Comparison of ENCODE assay signal across 8 cellular contexts in the genomic region with DNA sequence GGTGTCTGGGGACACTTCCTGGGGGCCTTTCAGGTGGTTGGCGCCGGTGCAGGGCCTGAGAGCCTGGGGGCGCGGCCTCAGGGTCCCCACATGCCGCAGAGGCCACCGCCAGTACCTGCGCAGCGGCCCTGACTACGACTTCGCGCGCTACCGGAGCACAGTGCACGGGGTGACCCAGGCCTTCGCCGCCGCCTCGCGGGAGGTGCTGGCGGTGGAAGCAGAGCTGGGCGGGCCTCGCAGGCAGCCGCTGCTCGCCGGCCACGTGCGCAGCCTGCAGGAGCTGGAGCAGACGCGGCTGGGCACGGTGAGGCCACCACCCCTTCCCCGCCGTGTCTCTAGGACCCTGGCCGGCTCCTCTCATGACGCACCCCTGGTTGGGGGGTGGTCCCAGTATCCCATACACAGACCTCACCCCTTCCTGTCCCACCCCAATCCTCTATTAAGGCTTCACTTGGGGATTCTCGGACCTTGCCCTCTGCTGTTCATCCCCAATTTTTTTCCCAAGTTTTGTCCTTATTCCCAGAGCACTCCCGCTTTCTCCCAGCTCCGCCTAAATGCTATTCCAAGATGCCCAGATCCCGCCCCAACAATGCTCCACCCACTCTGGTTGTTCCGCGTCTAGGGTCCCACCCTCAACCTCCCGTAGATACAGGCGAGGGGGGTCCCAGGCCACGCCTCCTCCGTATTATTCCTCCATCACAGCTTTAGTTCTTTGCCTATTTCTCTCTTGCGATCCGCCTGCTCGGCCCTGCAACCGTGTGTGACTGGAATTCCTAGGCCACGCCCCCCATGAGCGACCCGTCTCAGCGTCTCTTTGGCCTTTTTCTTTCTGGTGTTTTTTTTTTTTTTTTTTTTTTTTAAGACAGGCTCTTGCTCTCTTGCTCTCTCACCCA. TPM values are rescaled to one million over a fixed set of nuclear protein-coding genes. Genes with fewer than 3 reads are reported as not detected.
A peak's percentile ranks its signal among the peaks of the same experiment; 100 is the strongest.
DNase-seq lines count a peak whose midpoint lies in the region; ATAC-seq, FAIRE-seq and TF ChIP-seq lines count a peak whose summit lies in the region.

No MANE protein-coding gene starts in this region.

- H3K4me2 ChIP-seq in A549 (peak overlapping the region; percentile 100), mesendoderm (ENCODE audit: low read length) (peak overlapping the region; percentile 97)

- peaks cover 1% of the 10 kb centered on the region for H3K27me3 Mint-ChIP-seq in activated CD4-positive, alpha-beta T cell treated with anti-CD3 and anti-CD28 coated beads, Interleukin-2, amount 10 ng/mL, durations not matched to agents 24 days and 14 days
- H3K27me3 Mint-ChIP-seq in effector memory CD8-positive, alpha-beta T cell: no peaks in the 10 kb centered on the region
- peaks cover 2% of the 10 kb centered on the region in 2 donors for H3K27me3 Mint-ChIP-seq in stimulated activated naive B cell treated with anti-CD40 and anti-IgM and Interleukin-4, amounts not matched to agents 10 μg/mL and 1 μg/mL and 100 μg/mL, for 72 hours

- peaks cover 3% of the 10 kb centered on the region for H3K36me3 ChIP-seq in mesendoderm (ENCODE audit: control insufficient read depth, insufficient read depth, low read length)

- FAIRE-seq in A549 (lab: Jason Lieb, UNC): no peak

- no peak for TF ChIP-seq EP300 in A549 (IDR thresholded peaks at IDR 0.05)

- H3K4me1 ChIP-seq in A549 (peaks cover 12% of the 10 kb centered on the region; the same call in 1 of the 3 replicates), mesendoderm (ENCODE audit: control insufficient read depth, low read depth, low read length) (peaks cover 9% of the 10 kb centered on the region)

- intact Hi-C loops in activated CD4-positive, alpha-beta T cell treated with anti-CD3 and anti-CD28 coated beads, Interleukin-2, amount 10 ng/mL, durations not matched to agents 24 days and 14 days (cut with micrococcal nuclease): loop anchor here (1.0 to 5.0 kb wide), 6 partner anchors 18 to 258 kb away; partner anchors contain the start of genes CRTC1, ELL, KXD1 and UBA52

- H3K4me3 ChIP-seq in A549: peak overlapping the region; percentile 96
- H3K4me3 ChIP-seq in mesendoderm (ENCODE audit: low read length): peak overlapping the region; percentile 88

- 3% methylated on average over 22 of the region's 52 CpGs for WGBS in A549 (ENCODE audit: missing lambda C conversion rate)
- no CpG with 5 or more reads among the region's 52 CpGs for WGBS in mesendoderm (ENCODE audit: extremely low coverage, insufficient coverage, low lambda C conversion rate)

- peak; percentile 51 to 82 for DNase-seq in A549 (ENCODE audit: low read depth in 1 of 2, low spot score in 1 of 2)
- DNase-seq in NCI-H2227 treated with DMSO at 0.1 percent for 48 hours (lab: John Stamatoyannopoulos, UW): peak; percentile 72
- peak; percentile 92 for DNase-seq in activated CD4-positive, alpha-beta T cell treated with anti-CD3 and anti-CD28 coated beads, Interleukin-2, amount 10 ng/mL, durations not matched to agents 24 days and 14 days
- DNase-seq in effector memory CD8-positive, alpha-beta T cell: peak; percentile 73 to 80 (median 75)
- peak; percentile 94 for DNase-seq in mesendoderm
- DNase-seq in stimulated activated naive B cell treated with anti-CD40 and anti-IgM and Interleukin-4, amounts not matched to agents 10 μg/mL and 1 μg/mL and 100 μg/mL, for 72 hours: peak; percentile 72

- peak overlapping the region; percentile 45 for H3K18ac ChIP-seq in mesendoderm (ENCODE audit: low read length)

- H4K5ac ChIP-seq in mesendoderm (ENCODE audit: low read length): no peak overlapping the region

- no peaks in the 10 kb centered on the region for H3K79me2 ChIP-seq in mesendoderm (ENCODE audit: control insufficient read depth, insufficient read depth, low read length)

- H3K9me3 Mint-ChIP-seq in activated CD4-positive, alpha-beta T cell treated with anti-CD3 and anti-CD28 coated beads, Interleukin-2, amount 10 ng/mL, durations not matched to agents 24 days and 14 days: no peaks in the 10 kb centered on the region
- H3K9me3 Mint-ChIP-seq in effector memory CD8-positive, alpha-beta T cell: no peaks in the 10 kb centered on the region
- H3K9me3 Mint-ChIP-seq in stimulated activated naive B cell treated with anti-CD40 and anti-IgM and Interleukin-4, amounts not matched to agents 10 μg/mL and 1 μg/mL and 100 μg/mL, for 72 hours: no peaks in the 10 kb centered on the region

- H2BK5ac ChIP-seq in mesendoderm (ENCODE audit: low read length): peak overlapping the region; percentile 67

- CTCF ChIA-PET in A549 (lab: Yijun Ruan, JAX): interaction anchor here (0.5 to 3.6 kb wide), 45 partner anchors 10 to 397 kb away, joined by 3 to 22 read pairs (median 4); partner anchors contain the start of genes ELL, FKBP8, TMEM59L and UBA52

- H3K4ac ChIP-seq in mesendoderm (ENCODE audit: low read depth, low read length): peak overlapping the region; percentile 22

- POLR2A ChIA-PET in A549 (lab: Yijun Ruan, JAX): interaction anchor here (0.5 to 3.1 kb wide), 14 partner anchors 9 to 330 kb away, joined by 3 to 31 read pairs (median 3); partner anchors contain the start of genes COPE, DDX49, ELL and TMEM59L

- H2BK15ac ChIP-seq in mesendoderm (replicated peaks; ENCODE audit: low read depth): no peak overlapping the region

- H3K27ac ChIP-seq in A549 (peak overlapping the region; percentile 100), mesendoderm (ENCODE audit: low read depth, low read length) (peak overlapping the region; percentile 99)

- no peak overlapping the region for H4K8ac ChIP-seq in mesendoderm (ENCODE audit: low read depth, low read length)

- no peak overlapping the region for H3K23ac ChIP-seq in mesendoderm (ENCODE audit: low read length)

- peak overlapping the region; percentile 97 for H3K27ac Mint-ChIP-seq in activated CD4-positive, alpha-beta T cell treated with anti-CD3 and anti-CD28 coated beads, Interleukin-2, amount 10 ng/mL, durations not matched to agents 24 days and 14 days
- H3K27ac Mint-ChIP-seq in effector memory CD8-positive, alpha-beta T cell: peak overlapping the region; percentile 83 to 95
- peak overlapping the region; percentile 96 for H3K27ac Mint-ChIP-seq in stimulated activated naive B cell treated with anti-CD40 and anti-IgM and Interleukin-4, amounts not matched to agents 10 μg/mL and 1 μg/mL and 100 μg/mL, for 72 hours

- ATAC-seq in A549 (peak; percentile 68 to 69), GM18498 (IDR thresholded peaks at IDR 0.05; ENCODE audit: unreplicated experiment) (peak; percentile 40), HG03025 (IDR thresholded peaks at IDR 0.05; ENCODE audit: low FRiP score, unreplicated experiment) (peak; percentile 8)
- peak; percentile 69 for ATAC-seq in effector memory CD8-positive, alpha-beta T cell (replicated peaks)
- ATAC-seq in stimulated activated naive B cell treated with anti-CD40 and anti-IgM and Interleukin-4, amounts not matched to agents 10 μg/mL and 1 μg/mL and 100 μg/mL, for 72 hours (replicated peaks): peak; percentile 55 to 61

- peak overlapping the region; percentile 100 for H3K56ac ChIP-seq in mesendoderm (ENCODE audit: low read length)

- H3K9ac ChIP-seq in mesendoderm (ENCODE audit: low read length): peak overlapping the region; percentile 98

- peak overlapping the region; percentile 86 for H3K4me3 Mint-ChIP-seq in activated CD4-positive, alpha-beta T cell treated with anti-CD3 and anti-CD28 coated beads, Interleukin-2, amount 10 ng/mL, durations not matched to agents 24 days and 14 days
- H3K4me3 Mint-ChIP-seq in effector memory CD8-positive, alpha-beta T cell: peak overlapping the region; percentile 82 to 84
- H3K4me3 Mint-ChIP-seq in stimulated activated naive B cell treated with anti-CD40 and anti-IgM and Interleukin-4, amounts not matched to agents 10 μg/mL and 1 μg/mL and 100 μg/mL, for 72 hours: peak overlapping the region; percentile 87 to 90

- TF ChIP-seq RAD21 in A549 (conservative IDR thresholded peaks at IDR 0.05 in 1 of 2, IDR thresholded peaks at IDR 0.05 in 1 of 2): no peak

- TF ChIP-seq POLR2A in A549 (IDR thresholded peaks at IDR 0.05; ENCODE audit: low read length): no peak

- peaks cover 22% of the 10 kb centered on the region for H3K36me3 Mint-ChIP-seq in activated CD4-positive, alpha-beta T cell treated with anti-CD3 and anti-CD28 coated beads, Interleukin-2, amount 10 ng/mL, durations not matched to agents 24 days and 14 days (ENCODE audit: low read depth)
- H3K36me3 Mint-ChIP-seq in effector memory CD8-positive, alpha-beta T cell (ENCODE audit: insufficient read depth): peaks cover 37% of the 10 kb centered on the region
- peaks cover 14 to 19% of the 10 kb centered on the region in 2 donors for H3K36me3 Mint-ChIP-seq in stimulated activated naive B cell treated with anti-CD40 and anti-IgM and Interleukin-4, amounts not matched to agents 10 μg/mL and 1 μg/mL and 100 μg/mL, for 72 hours

- H3K9me3 ChIP-seq in A549: no peaks in the 10 kb centered on the region

- no peak for TF ChIP-seq CTCF in A549 (IDR thresholded peaks at IDR 0.05)

- H2AK5ac ChIP-seq in mesendoderm (ENCODE audit: low read length): no peak overlapping the region

- H2BK120ac ChIP-seq in mesendoderm (ENCODE audit: low read depth, low read length): no peak overlapping the region

- H3K79me1 ChIP-seq in mesendoderm (ENCODE audit: low read length): peaks cover 2% of the 10 kb centered on the region

- no peaks in the 10 kb centered on the region for H3K27me3 ChIP-seq in mesendoderm (ENCODE audit: insufficient read depth, low read length, poor library complexity)

- H3K4me1 Mint-ChIP-seq in activated CD4-positive, alpha-beta T cell treated with anti-CD3 and anti-CD28 coated beads, Interleukin-2, amount 10 ng/mL, durations not matched to agents 24 days and 14 days: peaks cover 32% of the 10 kb centered on the region
- H3K4me1 Mint-ChIP-seq in effector memory CD8-positive, alpha-beta T cell (ENCODE audit: low read depth in 2 of 2): peaks cover 14 to 29% of the 10 kb centered on the region in 2 donors
- H3K4me1 Mint-ChIP-seq in stimulated activated naive B cell treated with anti-CD40 and anti-IgM and Interleukin-4, amounts not matched to agents 10 μg/mL and 1 μg/mL and 100 μg/mL, for 72 hours: peaks cover 39 to 61% of the 10 kb centered on the region in 2 donors

RNA-seq across cellular contexts. Expression of gene REX1BD, which starts 1.0 kb away (rescaled TPM):
- polyA plus RNA-seq in A549 (2011; rRNA removed) (13.3 and 23.1 TPM in 2 replicates), A549 (2017; fragmentation: RNase III; extraction: RNeasy Plus Mini Kit Qiagen cat#74134 plus additional on column Dnase treatment) (47.3 to 50.3 TPM (median 47.7 TPM) in 3 replicates)
- polyA plus RNA-seq in A549 (2012; cell fraction: cytosol; rRNA removed): 91.8 and 94.7 TPM in 2 replicates
- polyA plus RNA-seq in A549 (2012; cell fraction: nucleus; rRNA removed): 175 and 211 TPM in 2 replicates
- 3.1 and 4.9 TPM in 2 replicates for polyA minus RNA-seq in A549 (2011; rRNA and poly(A)+ RNA removed)
- total RNA-seq in activated CD4-positive, alpha-beta T cell treated with anti-CD3 and anti-CD28 coated beads, Interleukin-2, amount 10 ng/mL, durations not matched to agents 24 days and 14 days: 130 and 138 TPM in 2 replicates
- 86.9 TPM for polyA plus RNA-seq in mesendoderm (2013, experiment 1 of 2)
- polyA plus RNA-seq in mesendoderm (2013, experiment 2 of 2): 82.8 TPM

RNA-seq across cellular contexts. Expression of gene CRLF1, which starts 17.0 kb away (rescaled TPM):
- polyA plus RNA-seq in A549 (2011; rRNA removed) (0.37 and 1.3 TPM in 2 replicates), A549 (2017; fragmentation: RNase III; extraction: RNeasy Plus Mini Kit Qiagen cat#74134 plus additional on column Dnase treatment) (1.6 to 2.7 TPM (median 2.5 TPM) in 3 replicates)
- 1.3 and 2.0 TPM in 2 replicates for polyA plus RNA-seq in A549 (2012; cell fraction: cytosol; rRNA removed)
- polyA plus RNA-seq in A549 (2012; cell fraction: nucleus; rRNA removed): 2.2 and 3.5 TPM in 2 replicates
- 0.45 and 1.2 TPM in 2 replicates for polyA minus RNA-seq in A549 (2011; rRNA and poly(A)+ RNA removed)
- not detected in 2 replicates for total RNA-seq in activated CD4-positive, alpha-beta T cell treated with anti-CD3 and anti-CD28 coated beads, Interleukin-2, amount 10 ng/mL, durations not matched to agents 24 days and 14 days
- polyA plus RNA-seq in mesendoderm (2013, experiment 1 of 2): 17.2 TPM
- 16.7 TPM for polyA plus RNA-seq in mesendoderm (2013, experiment 2 of 2)

RNA-seq across cellular contexts. Expression of gene UBA52, which starts 18.0 kb away (rescaled TPM):
- polyA plus RNA-seq in A549 (2011; rRNA removed) (888 and 1,266 TPM in 2 replicates), A549 (2017; fragmentation: RNase III; extraction: RNeasy Plus Mini Kit Qiagen cat#74134 plus additional on column Dnase treatment) (942 to 959 TPM (median 947 TPM) in 3 replicates)
- polyA plus RNA-seq in A549 (2012; cell fraction: cytosol; rRNA removed): 1,951 and 2,211 TPM in 2 replicates
- 1,028 and 1,517 TPM in 2 replicates for polyA plus RNA-seq in A549 (2012; cell fraction: nucleus; rRNA removed)
- polyA minus RNA-seq in A549 (2011; rRNA and poly(A)+ RNA removed): 851 and 1,238 TPM in 2 replicates
- 1,581 and 1,604 TPM in 2 replicates for total RNA-seq in activated CD4-positive, alpha-beta T cell treated with anti-CD3 and anti-CD28 coated beads, Interleukin-2, amount 10 ng/mL, durations not matched to agents 24 days and 14 days
- polyA plus RNA-seq in mesendoderm (2013, experiment 1 of 2): 1,632 TPM
- 1,662 TPM for polyA plus RNA-seq in mesendoderm (2013, experiment 2 of 2)

RNA-seq across cellular contexts. Expression of gene TMEM59L, which starts 23.0 kb away (rescaled TPM):
- polyA plus RNA-seq in A549 (2011; rRNA removed) (0.94 and 2.0 TPM in 2 replicates), A549 (2017; fragmentation: RNase III; extraction: RNeasy Plus Mini Kit Qiagen cat#74134 plus additional on column Dnase treatment) (2.8 to 5.0 TPM (median 4.6 TPM) in 3 replicates)
- 0.75 and 1.5 TPM in 2 replicates for polyA plus RNA-seq in A549 (2012; cell fraction: cytosol; rRNA removed)
- polyA plus RNA-seq in A549 (2012; cell fraction: nucleus; rRNA removed): 7.4 and 7.8 TPM in 2 replicates
- polyA minus RNA-seq in A549 (2011; rRNA and poly(A)+ RNA removed): 0.54 and 0.62 TPM in 2 replicates
- total RNA-seq in activated CD4-positive, alpha-beta T cell treated with anti-CD3 and anti-CD28 coated beads, Interleukin-2, amount 10 ng/mL, durations not matched to agents 24 days and 14 days: not detected in 2 replicates
- 3.9 TPM for polyA plus RNA-seq in mesendoderm (2013, experiment 1 of 2)
- polyA plus RNA-seq in mesendoderm (2013, experiment 2 of 2): 3.6 TPM

RNA-seq across cellular contexts. Expression of gene KXD1, which starts 32.0 kb away (rescaled TPM):
- 62.8 and 73.6 TPM in 2 replicates for polyA plus RNA-seq in A549 (2011; rRNA removed)
- 155 and 165 TPM in 2 replicates for polyA plus RNA-seq in A549 (2012; cell fraction: cytosol; rRNA removed)
- polyA plus RNA-seq in A549 (2012; cell fraction: nucleus; rRNA removed): 91.2 and 96.6 TPM in 2 replicates
- polyA plus RNA-seq in A549 (2017; fragmentation: RNase III; extraction: RNeasy Plus Mini Kit Qiagen cat#74134 plus additional on column Dnase treatment): 83.9 to 90.6 TPM (median 87.4 TPM) in 3 replicates
- polyA minus RNA-seq in A549 (2011; rRNA and poly(A)+ RNA removed): 106 and 130 TPM in 2 replicates
- total RNA-seq in activated CD4-positive, alpha-beta T cell treated with anti-CD3 and anti-CD28 coated beads, Interleukin-2, amount 10 ng/mL, durations not matched to agents 24 days and 14 days: 124 and 134 TPM in 2 replicates
- polyA plus RNA-seq in mesendoderm (2013, experiment 1 of 2): 119 TPM
- 123 TPM for polyA plus RNA-seq in mesendoderm (2013, experiment 2 of 2)

Comparison
In these comparisons a context has a peak if more than half of its experiments do, and no peak if none do; other contexts are left out.
1. Peak in every context shown above with its lines: DNase-seq, ATAC-seq, H3K4me3 ChIP-seq and H3K27ac ChIP-seq.
2. ATAC-seq: peak in every context shown above with its lines; median percentile 69 in effector memory CD8-positive, alpha-beta T cell; 68 in A549; 58 in stimulated activated naive B cell treated with anti-CD40 and anti-IgM and Interleukin-4, amounts not matched to agents 10 μg/mL and 1 μg/mL and 100 μg/mL, for 72 hours; 40 in GM18498; 8 in HG03025.